8 cellular contexts compared by ENCODE assay signal in the genomic region with DNA sequence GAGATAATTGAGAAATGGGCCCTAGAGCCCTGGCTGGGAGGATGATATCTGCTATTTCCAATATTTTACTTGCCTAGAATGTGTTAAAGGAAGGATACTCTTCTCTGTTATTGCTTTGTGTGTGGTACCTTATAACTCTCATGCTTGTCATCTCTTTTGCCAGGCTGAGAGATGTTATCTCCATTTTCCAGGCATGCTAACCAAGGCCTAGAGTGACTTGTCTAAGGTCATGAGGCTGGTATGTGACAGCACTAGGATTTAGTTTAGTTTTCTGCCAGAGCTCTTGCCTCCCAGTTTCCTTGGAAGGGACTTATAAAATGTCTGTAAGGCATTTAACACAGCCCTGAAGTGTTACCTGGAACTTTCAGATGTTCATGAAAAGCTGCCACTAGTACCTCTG. TPM values are rescaled to one million over a fixed set of nuclear protein-coding genes. Genes with fewer than 3 reads are reported as not detected.
A peak's percentile ranks its signal among the peaks of the same experiment; 100 is the strongest.
DNase-seq lines count a peak whose midpoint lies in the region; ATAC-seq and TF ChIP-seq lines count a peak whose summit lies in the region.

No MANE protein-coding gene starts in this region.

- H2AFZ ChIP-seq in SU-DHL-6 (ENCODE audit: low read depth, low read length, severe bottlenecking), result no peak overlapping the region

- DNase-seq in esophagus squamous epithelium (lab: John Stamatoyannopoulos, UW) (no peak), sigmoid colon (no peak), KG1 (lab: John Stamatoyannopoulos, UW) (no peak), SKM-1 (lab: John Stamatoyannopoulos, UW; ENCODE audit: unreplicated experiment) (no peak)
- DNase-seq in activated CD4-positive, alpha-beta T cell treated with anti-CD3 and anti-CD28 coated beads for 4 hours, result no peak

- ATAC-seq in GM18909 (IDR thresholded peaks at IDR 0.05; ENCODE audit: poor library complexity, unreplicated experiment), result no peak

- intact Hi-C loops in esophagus squamous epithelium (cut with DNase I), result no loop called here
- intact Hi-C loops in sigmoid colon (cut with DNase I), result no loop called here

- H3K9me3 ChIP-seq in SU-DHL-6 (ENCODE audit: insufficient read depth, low read length) (no peaks in the 10 kb centered on the region), esophagus squamous epithelium (no peaks in the 10 kb centered on the region), sigmoid colon (no peaks in the 10 kb centered on the region)

- H3K27me3 ChIP-seq in SU-DHL-6 (ENCODE audit: low read length), result no peaks in the 10 kb centered on the region
- no peaks in the 10 kb centered on the region for H3K27me3 ChIP-seq in esophagus squamous epithelium
- H3K27me3 ChIP-seq in sigmoid colon, result no peaks in the 10 kb centered on the region

- peaks cover 5% of the 10 kb centered on the region for H3F3A ChIP-seq in SU-DHL-6 (ENCODE audit: insufficient read depth)

- no peak for TF ChIP-seq EP300 in sigmoid colon (IDR thresholded peaks at IDR 0.05)

- peak overlapping the region; percentile 86 for H3K4me3 ChIP-seq in GM08714 (ENCODE audit: low read length)
- H3K4me3 ChIP-seq in SU-DHL-6 (ENCODE audit: insufficient read depth, low read length, poor library complexity, severe bottlenecking), result peak overlapping the region; percentile 84
- peak overlapping the region; percentile 72 to 95 (median 86) for H3K4me3 ChIP-seq in esophagus squamous epithelium
- H3K4me3 ChIP-seq in sigmoid colon, result peak overlapping the region; percentile 75 to 100 (median 88)

- TF ChIP-seq CTCF in SU-DHL-6 (IDR thresholded peaks at IDR 0.05; ENCODE audit: insufficient read depth, low read length, poor library complexity, severe bottlenecking), result no peak
- no peak for TF ChIP-seq CTCF in esophagus squamous epithelium (IDR thresholded peaks at IDR 0.05)
- no peak for TF ChIP-seq CTCF in sigmoid colon (IDR thresholded peaks at IDR 0.05)

- H4K20me1 ChIP-seq in SU-DHL-6 (ENCODE audit: low read depth, low read length), result peaks cover 18% of the 10 kb centered on the region; the same call in 1 of the 2 replicates

- H3K27ac ChIP-seq in SU-DHL-6 (ENCODE audit: low read depth, low read length) (peak overlapping the region; percentile 56; the same call in 1 of the 2 replicates), esophagus squamous epithelium (peak overlapping the region in 2 of 4 donors; percentile 92 to 99), sigmoid colon (peak overlapping the region; percentile 96 to 100 (median 98))

- H3K4me1 ChIP-seq in esophagus squamous epithelium, result peaks cover 31 to 67% (median 33%) of the 10 kb centered on the region in 3 donors
- peaks cover 0 to 54% (median 41%) of the 10 kb centered on the region in 4 donors for H3K4me1 ChIP-seq in sigmoid colon

- peaks cover 5% of the 10 kb centered on the region for H3K36me3 ChIP-seq in SU-DHL-6 (ENCODE audit: low read length)
- peaks cover 21 to 38% (median 24%) of the 10 kb centered on the region in 3 donors for H3K36me3 ChIP-seq in esophagus squamous epithelium
- H3K36me3 ChIP-seq in sigmoid colon, result peaks cover 17 to 32% (median 24%) of the 10 kb centered on the region in 4 donors

- H3K4me2 ChIP-seq in SU-DHL-6 (ENCODE audit: low read depth, low read length, poor library complexity, severe bottlenecking), result peak overlapping the region; percentile 81

- TF ChIP-seq POLR2A in esophagus squamous epithelium (IDR thresholded peaks at IDR 0.05), result no peak
- no peak for TF ChIP-seq POLR2A in sigmoid colon (IDR thresholded peaks at IDR 0.05)

- H3K79me2 ChIP-seq in SU-DHL-6 (ENCODE audit: insufficient read depth, low read length), result peaks cover 43% of the 10 kb centered on the region

- H3K9ac ChIP-seq in SU-DHL-6 (ENCODE audit: low read length), result peak overlapping the region; percentile 92

- no peaks in the 10 kb centered on the region for H3K9me2 ChIP-seq in SU-DHL-6 (replicated peaks; ENCODE audit: insufficient read depth, low read length)

RNA-seq across cellular contexts. Expression of a gene that starts 1.4 kb away (rescaled TPM):
- total RNA-seq in esophagus squamous epithelium (100 to 1,000 TPM in 1 of 4 donors, 10 to 100 TPM in 3; 46.8 to 105 (median 58.0) TPM), sigmoid colon (100 to 1,000 TPM in 3 of 4 donors, 10 to 100 TPM in 1; 73.1 to 124 (median 115) TPM)
- polyA plus RNA-seq in sigmoid colon, result 10 to 100 TPM; 59.5 to 75.5 (median 60.1) TPM
